Comparison of ENCODE assay signal across 25 cellular contexts in the genomic region with DNA sequence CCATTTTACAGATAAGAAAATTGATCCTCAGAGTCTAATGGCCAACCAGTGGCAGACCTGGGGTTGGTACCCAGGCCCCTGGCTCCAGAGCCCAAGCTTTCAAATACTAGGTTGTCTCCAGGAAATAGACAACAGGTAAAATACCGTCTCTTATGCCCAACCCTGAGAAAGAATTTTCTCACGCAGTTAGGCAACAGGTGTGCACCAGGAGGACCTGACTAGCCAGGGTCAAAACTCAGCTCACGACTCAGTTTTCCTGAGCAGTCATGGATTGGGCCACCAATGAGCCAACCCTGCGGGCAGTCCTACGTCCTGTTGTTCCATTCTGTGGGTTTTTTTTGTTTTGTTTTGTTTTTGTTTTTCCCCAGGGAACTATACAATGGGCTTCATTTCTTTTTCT.
"Had no signal": no experiment of that assay in that cellular context is flagged by ENCODE, and none has a peak within 500 bp of the region (broad histone marks: within the 10 kb centered on the region; RNA-seq: fewer than 3 reads in every experiment).

No MANE protein-coding gene starts in this region.

- ATAC-seq: activated naive CD8-positive, alpha-beta T cell treated with anti-CD3 and anti-CD28 coated beads, Interleukin-2, amount 50 U/mL, for 24 hours; heart left ventricle; lower lobe of right lung; natural killer cell treated with Interleukin-12 subunit alpha and Interleukin-12 subunit beta and Interleukin-15 and Interleukin-18, amount 100 ng/mL, for 72 hours; right lobe of liver; stimulated activated memory B cell treated with anti-CD40 and anti-IgM and Interleukin-4, amounts not matched to agents 10 μg/mL and 1 μg/mL and 100 μg/mL, for 72 hours; stimulated activated naive CD8-positive, alpha-beta T cell treated with anti-CD3 and anti-CD28 coated beads, Interleukin-15, amount 100 ng/mL, for 72 hours had no signal

- H3K27ac Mint-ChIP-seq: activated CD4-positive, alpha-beta memory T cell treated with anti-CD3 and anti-CD28 coated beads for 36 hours; activated naive CD8-positive, alpha-beta T cell treated with anti-CD3 and anti-CD28 coated beads, Interleukin-2, amount 50 U/mL, for 24 hours; stimulated activated memory B cell treated with anti-CD40 and anti-IgM and Interleukin-4, amounts not matched to agents 10 μg/mL and 1 μg/mL and 100 μg/mL, for 72 hours; stimulated activated naive CD8-positive, alpha-beta T cell treated with anti-CD3 and anti-CD28 coated beads, Interleukin-15, amount 100 ng/mL, for 72 hours had no signal

- H3K27ac ChIP-seq: lower lobe of right lung, right lobe of liver, VCaP had no signal

- DNase-seq: activated CD4-positive, alpha-beta memory T cell treated with anti-CD3 and anti-CD28 coated beads for 36 hours; activated CD4-positive, alpha-beta T cell treated with anti-CD3 and anti-CD28 coated beads for 4 hours; activated CD8-positive, alpha-beta memory T cell treated with anti-CD3 and anti-CD28 coated beads, Interleukin-2, amount 50 U/mL, for 4 hours; activated gamma-delta T cell; activated naive CD4-positive, alpha-beta T cell treated with anti-CD3 and anti-CD28 coated beads, Interleukin-2, amount 10 ng/mL, durations not matched to agents 7 days and 5 days; activated naive CD8-positive, alpha-beta T cell treated with anti-CD3 and anti-CD28 coated beads, Interleukin-2, amount 50 U/mL, for 24 hours; activated T-cell treated with anti-CD3 and anti-CD28 coated beads, Interleukin-2, amount 50 U/mL, for 1 hour; dorsolateral prefrontal cortex; effector memory CD4-positive, alpha-beta T cell; foreskin fibroblast; heart left ventricle; hypothalamus; immature natural killer cell; lower lobe of right lung; mesenchymal stem cell; right lobe of liver; stimulated activated CD4-positive, alpha-beta T cell treated with anti-CD3 and anti-CD28 coated beads, Interleukin-12 subunit alpha, Interleukin-12 subunit beta, amount 100 ng/mL, for 4 hours; stimulated activated CD4-positive, alpha-beta T cell treated with anti-CD3 and anti-CD28 coated beads, Interleukin-4, amount 100 ng/mL, for 4 hours; stimulated activated CD8-positive, alpha-beta memory T cell treated with anti-CD3 and anti-CD28 coated beads, Interleukin-4, amount 100 ng/mL, for 48 hours; stimulated activated naive CD8-positive, alpha-beta T cell treated with anti-CD3 and anti-CD28 coated beads, Interleukin-15, amount 100 ng/mL, for 72 hours; substantia nigra had no signal

- H3K27me3 ChIP-seq: dorsolateral prefrontal cortex, heart left ventricle, right lobe of liver had no signal

- H3K27me3 Mint-ChIP-seq: activated CD4-positive, alpha-beta memory T cell treated with anti-CD3 and anti-CD28 coated beads for 36 hours; activated naive CD4-positive, alpha-beta T cell treated with anti-CD3 and anti-CD28 coated beads, Interleukin-2, amount 10 ng/mL, durations not matched to agents 7 days and 5 days; activated naive CD8-positive, alpha-beta T cell treated with anti-CD3 and anti-CD28 coated beads, Interleukin-2, amount 50 U/mL, for 24 hours; natural killer cell treated with Interleukin-12 subunit alpha and Interleukin-12 subunit beta and Interleukin-15 and Interleukin-18, amount 100 ng/mL, for 72 hours; stimulated activated memory B cell treated with anti-CD40 and anti-IgM and Interleukin-4, amounts not matched to agents 10 μg/mL and 1 μg/mL and 100 μg/mL, for 72 hours; stimulated activated naive CD8-positive, alpha-beta T cell treated with anti-CD3 and anti-CD28 coated beads, Interleukin-15, amount 100 ng/mL, for 72 hours had no signal

- H3K4me3 ChIP-seq: coronary artery, dorsolateral prefrontal cortex, heart left ventricle, lower lobe of right lung, right lobe of liver had no signal

- H3K9me3 Mint-ChIP-seq: activated CD4-positive, alpha-beta memory T cell treated with anti-CD3 and anti-CD28 coated beads for 36 hours; activated naive CD4-positive, alpha-beta T cell treated with anti-CD3 and anti-CD28 coated beads, Interleukin-2, amount 10 ng/mL, durations not matched to agents 7 days and 5 days; activated naive CD8-positive, alpha-beta T cell treated with anti-CD3 and anti-CD28 coated beads, Interleukin-2, amount 50 U/mL, for 24 hours; immature natural killer cell; natural killer cell treated with Interleukin-12 subunit alpha and Interleukin-12 subunit beta and Interleukin-15 and Interleukin-18, amount 100 ng/mL, for 72 hours; stimulated activated memory B cell treated with anti-CD40 and anti-IgM and Interleukin-4, amounts not matched to agents 10 μg/mL and 1 μg/mL and 100 μg/mL, for 72 hours; stimulated activated naive CD8-positive, alpha-beta T cell treated with anti-CD3 and anti-CD28 coated beads, Interleukin-15, amount 100 ng/mL, for 72 hours had no signal

- H3K9me3 ChIP-seq: heart left ventricle, lower lobe of right lung, right lobe of liver had no signal

- H3K36me3 Mint-ChIP-seq: natural killer cell treated with Interleukin-12 subunit alpha and Interleukin-12 subunit beta and Interleukin-15 and Interleukin-18, amount 100 ng/mL, for 72 hours had no signal

- H3K4me3 Mint-ChIP-seq: activated CD4-positive, alpha-beta memory T cell treated with anti-CD3 and anti-CD28 coated beads for 36 hours; activated naive CD4-positive, alpha-beta T cell treated with anti-CD3 and anti-CD28 coated beads, Interleukin-2, amount 10 ng/mL, durations not matched to agents 7 days and 5 days; activated naive CD8-positive, alpha-beta T cell treated with anti-CD3 and anti-CD28 coated beads, Interleukin-2, amount 50 U/mL, for 24 hours; immature natural killer cell; natural killer cell treated with Interleukin-12 subunit alpha and Interleukin-12 subunit beta and Interleukin-15 and Interleukin-18, amount 100 ng/mL, for 72 hours; stimulated activated memory B cell treated with anti-CD40 and anti-IgM and Interleukin-4, amounts not matched to agents 10 μg/mL and 1 μg/mL and 100 μg/mL, for 72 hours; stimulated activated naive CD8-positive, alpha-beta T cell treated with anti-CD3 and anti-CD28 coated beads, Interleukin-15, amount 100 ng/mL, for 72 hours had no signal
